Comparison of ENCODE assay signal across 8 cellular contexts in the genomic region with DNA sequence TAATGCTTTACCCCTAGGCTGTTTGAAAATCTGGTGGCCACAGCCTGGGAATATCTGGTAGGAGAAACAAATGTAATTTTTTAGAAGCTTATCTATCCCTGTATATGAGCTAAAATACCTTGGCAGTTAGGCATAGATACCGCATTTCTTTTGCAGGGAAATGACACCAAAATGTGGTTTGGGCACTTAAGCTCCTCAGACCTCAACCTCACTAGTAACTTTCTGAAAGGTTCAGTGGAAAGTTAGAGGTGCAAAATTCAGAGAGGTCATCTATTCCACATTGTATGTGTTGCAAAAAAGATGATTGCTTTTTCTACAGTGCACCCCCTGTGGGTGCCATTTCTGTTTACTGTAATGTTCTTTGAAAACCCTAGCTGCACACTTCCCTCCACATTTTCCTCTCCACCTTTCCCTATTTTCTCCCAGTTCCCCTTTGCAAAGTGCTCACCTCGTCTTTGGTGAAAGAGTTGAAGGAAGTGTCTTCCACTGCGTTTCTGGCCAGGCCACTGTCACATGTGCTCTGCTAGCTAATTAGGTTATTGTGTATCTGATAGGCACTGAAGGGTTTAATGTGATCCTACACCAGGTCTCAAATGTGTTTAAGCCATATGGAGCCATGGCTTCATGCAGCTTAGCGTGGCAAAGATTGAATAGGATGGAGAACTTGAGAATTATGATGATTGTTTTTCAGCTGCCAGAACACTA. TPM values are rescaled to one million over a fixed set of nuclear protein-coding genes. Genes with fewer than 3 reads are reported as not detected.
DNase-seq lines count a peak whose midpoint lies in the region; ATAC-seq, FAIRE-seq and TF ChIP-seq lines count a peak whose summit lies in the region.

No MANE protein-coding gene starts in this region.

- H3K4me3 ChIP-seq in GM12875 (ENCODE audit: low read depth, low read length), result peak overlapping the region; percentile 92
- peak overlapping the region; percentile 89 for H3K4me3 ChIP-seq in K562
- peak overlapping the region; percentile 88 to 91 for H3K4me3 ChIP-seq in mucosa of rectum (ENCODE audit: low read length in 2 of 2)

- intact Hi-C loops in K562 (cut with micrococcal nuclease), result no loop called here

- in situ Hi-C loops in K562 (cut with MboI), result no loop called here

- H3K79me2 ChIP-seq in K562 (ENCODE audit: control insufficient read depth, insufficient read depth, low read length), result peaks cover 63% of the 10 kb centered on the region

- ATAC-seq in K562 (no peak), GM18907 (IDR thresholded peaks at IDR 0.05; ENCODE audit: unreplicated experiment) (no peak), HG02759 (IDR thresholded peaks at IDR 0.05; ENCODE audit: unreplicated experiment) (no peak)

- peak overlapping the region; percentile 33 for H2AFZ ChIP-seq in K562 (ENCODE audit: low read depth, low read length)

- H3K27me3 ChIP-seq in K562 (ENCODE audit: control insufficient read depth in 2 of 2, insufficient read depth in 2 of 2, low read length in 2 of 2), result no peaks in the 10 kb centered on the region
- H3K27me3 ChIP-seq in mucosa of rectum (ENCODE audit: control insufficient read depth in 2 of 2, insufficient read depth in 2 of 2, low read length in 2 of 2), result no peaks in the 10 kb centered on the region

- H3K9ac ChIP-seq in K562 (ENCODE audit: insufficient read depth in 1 of 2, low read depth in 2 of 2, low read length in 2 of 2) (peak overlapping the region; percentile 31 to 77), mucosa of rectum (ENCODE audit: low read depth in 1 of 2, low read length in 2 of 2) (peak overlapping the region; percentile 89)

- H3K27ac ChIP-seq in K562 (ENCODE audit: extremely low read depth, low read depth, low read length), result peak overlapping the region; percentile 72
- peak overlapping the region; percentile 91 to 93 for H3K27ac ChIP-seq in mucosa of rectum (ENCODE audit: low read depth in 2 of 2, low read length in 2 of 2)

- no TSS peak for BruUV-seq in K562 (replicated peaks; lab: Mats Ljungman, UMichigan)

- peaks cover 8 to 22% of the 10 kb centered on the region in 2 experiments; a peak in 3 of 5 replicates for H3K4me1 ChIP-seq in K562 (replicated peaks in 1 of 2; ENCODE audit: control insufficient read depth in 2 of 2, insufficient read depth in 2 of 2, low read length in 2 of 2)
- peaks cover 25 to 34% of the 10 kb centered on the region in 2 donors for H3K4me1 ChIP-seq in mucosa of rectum (ENCODE audit: control insufficient read depth in 2 of 2, insufficient read depth in 2 of 2, low read length in 2 of 2)

- H3K4me2 ChIP-seq in K562 (ENCODE audit: insufficient read depth, low read length), result peak overlapping the region; percentile 98

- no peaks in the 10 kb centered on the region for H3K9me3 ChIP-seq in K562 (replicated peaks; ENCODE audit: control insufficient read depth, insufficient read depth, low read depth, low read length)
- H3K9me3 ChIP-seq in mucosa of rectum (ENCODE audit: control insufficient read depth in 2 of 2, low read length in 2 of 2), result no peaks in the 10 kb centered on the region

- CTCF ChIA-PET in K562 (lab: Yijun Ruan, JAX; ENCODE audit: low intra/inter-chr PET ratio), result no interaction called here

- H3K36me3 ChIP-seq in K562 (ENCODE audit: control insufficient read depth, insufficient read depth, low read length), result peaks cover 39% of the 10 kb centered on the region
- H3K36me3 ChIP-seq in mucosa of rectum (ENCODE audit: control insufficient read depth in 2 of 2, insufficient read depth in 2 of 2, low read length in 2 of 2), result peaks cover 6 to 12% of the 10 kb centered on the region in 2 donors

- no peak for TF ChIP-seq POLR2A in K562 (conservative IDR thresholded peaks at IDR 0.05)

- H4K20me1 ChIP-seq in K562 (replicated peaks; ENCODE audit: control insufficient read depth, insufficient read depth, low read length), result peaks cover 4% of the 10 kb centered on the region; the same call in 1 of the 2 replicates

- no peaks in the 10 kb centered on the region for H3K9me1 ChIP-seq in K562 (ENCODE audit: control insufficient read depth, insufficient read depth, low read length)

- FAIRE-seq in K562 (lab: Jason Lieb, UNC), result no peak

- POLR2A ChIA-PET in K562 (lab: Yijun Ruan, JAX), result interaction anchor here (0.7 to 1.5 kb wide), 11 partner anchors 13 to 955 kb away, joined by 3 to 7 read pairs (median 3); no protein-coding TSS in a partner anchor

- TF ChIP-seq RAD21 in K562 (CRISPR knock-in tag; conservative IDR thresholded peaks at IDR 0.05 in 1 of 2, IDR thresholded peaks at IDR 0.05 in 1 of 2), result no peak

- TF ChIP-seq CTCF in GM12875 (IDR thresholded peaks at IDR 0.05; ENCODE audit: borderline replicate concordance, insufficient read depth, low read depth, low read length), result no peak; the same call in 1 of the 2 replicates
- peak in 2 of 3 experiments; percentile 4 to 19; a peak in 1 of 6 replicates for TF ChIP-seq CTCF in K562 (IDR thresholded peaks at IDR 0.05 in 2 of 3, conservative IDR thresholded peaks at IDR 0.05 in 1 of 3; ENCODE audit: insufficient read depth in 2 of 3, low read depth in 1 of 3, low read length in 3 of 3)

- DNase-seq in NCI-H2171 treated with DMSO at 0.1 percent for 48 hours (lab: John Stamatoyannopoulos, UW) (peak; percentile 70), K562 (ENCODE audit: extremely low read depth in 1 of 4, low spot score in 3 of 4) (peak in 1 of 4 experiments; percentile 45), NCI-H1048 (lab: John Stamatoyannopoulos, UW) (no peak), NCI-H510A treated with DMSO at 0.1 percent for 48 hours (lab: John Stamatoyannopoulos, UW) (no peak)

- TF ChIP-seq EP300 in K562 (IDR thresholded peaks at IDR 0.05; ENCODE audit: low read length), result no peak

- WGBS in K562 (ENCODE audit: insufficient coverage, low coverage, missing lambda C conversion rate), result 4% methylated on average over 4 of the region's 4 CpGs

TF ChIP-seq in K562, 482 proteins besides CTCF, POLR2A, EP300 and RAD21 (continues in another document):
- TF ChIP-seq SPI1 (IDR thresholded peaks at IDR 0.05; ENCODE audit: borderline replicate concordance, low read depth, low read length), result peak; percentile 88
- TF ChIP-seq, protein P1, sequence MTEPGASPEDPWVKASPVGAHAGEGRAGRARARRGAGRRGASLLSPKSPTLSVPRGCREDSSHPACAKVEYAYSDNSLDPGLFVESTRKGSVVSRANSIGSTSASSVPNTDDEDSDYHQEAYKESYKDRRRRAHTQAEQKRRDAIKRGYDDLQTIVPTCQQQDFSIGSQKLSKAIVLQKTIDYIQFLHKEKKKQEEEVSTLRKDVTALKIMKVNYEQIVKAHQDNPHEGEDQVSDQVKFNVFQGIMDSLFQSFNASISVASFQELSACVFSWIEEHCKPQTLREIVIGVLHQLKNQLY (CRISPR knock-in tag; conservative IDR thresholded peaks at IDR 0.05), result no peak
- 0 out of 2 replicates have a peak, but pooled peaks have one; percentile 18 for TF ChIP-seq HMBOX1 (IDR thresholded peaks at IDR 0.05)
- no peak for TF ChIP-seq GABPB1 (CRISPR knock-in tag; IDR thresholded peaks at IDR 0.05)

RNA-seq across cellular contexts. Expression of gene SACM1L, which starts 1.3 kb away (rescaled TPM):
- total RNA-seq in K562 (2011; cell fraction: chromatin; rRNA removed; ENCODE audit: low replicate concordance), result 66.1 and 180 TPM in 2 replicates
- 30.4 and 44.0 TPM in 2 replicates for total RNA-seq in K562 (2011; cell fraction: nucleolus; rRNA removed)
- 88.9 and 111 TPM in 2 replicates for total RNA-seq in K562 (2011; cell fraction: nucleoplasm; rRNA removed)
- total RNA-seq in K562 (2014; rRNA removed), result 25.7 and 29.6 TPM in 2 replicates
- 37.4 and 41.8 TPM in 2 replicates for total RNA-seq in K562 (2014; rRNA removed; fragmentation: Illumina TruSeq; extraction: Trizol)
- 32.8 and 39.3 TPM in 2 replicates for total RNA-seq in K562 (2015; rRNA removed; fragmentation: Illumina TruSeq; extraction: Trizol)
- 51.2 and 52.7 TPM in 2 replicates for total RNA-seq in K562 (2021)
- 56.6 and 67.2 TPM in 2 replicates for polyA plus RNA-seq in K562 (2011; rRNA removed)
- 7.9 and 21.0 TPM in 2 replicates for polyA plus RNA-seq in K562 (2011; cell fraction: cytosol; rRNA removed)
- 48.2 and 64.0 TPM in 2 replicates for polyA plus RNA-seq in K562 (2011; cell fraction: nucleus; rRNA removed)
- 38.5 and 66.8 TPM in 2 replicates for polyA plus RNA-seq in K562 (2012)
- polyA plus RNA-seq in K562 (2014; fragmentation: Illumina TruSeq; extraction: Trizol), result 45.3 and 50.4 TPM in 2 replicates
- polyA plus RNA-seq in K562 (2014; fragmentation: Nextera tagmentation; extraction: Ambion mirVana), result 10 to 100 TPM; 33.0 to 50.4 TPM
- polyA plus RNA-seq in K562 (2014; rRNA removed), result 40.3 and 43.5 TPM in 2 replicates
- 66.2 and 77.8 TPM in 2 replicates for polyA minus RNA-seq in K562 (2011; rRNA and poly(A)+ RNA removed)
- 36.9 and 46.6 TPM in 2 replicates for polyA minus RNA-seq in K562 (2011; cell fraction: cytosol; rRNA and poly(A)+ RNA removed)
- polyA minus RNA-seq in K562 (2011; cell fraction: nucleus; rRNA and poly(A)+ RNA removed), result 47.9 and 88.0 TPM in 2 replicates
